ENCODE assay signal across 9 cellular contexts in the genomic region with DNA sequence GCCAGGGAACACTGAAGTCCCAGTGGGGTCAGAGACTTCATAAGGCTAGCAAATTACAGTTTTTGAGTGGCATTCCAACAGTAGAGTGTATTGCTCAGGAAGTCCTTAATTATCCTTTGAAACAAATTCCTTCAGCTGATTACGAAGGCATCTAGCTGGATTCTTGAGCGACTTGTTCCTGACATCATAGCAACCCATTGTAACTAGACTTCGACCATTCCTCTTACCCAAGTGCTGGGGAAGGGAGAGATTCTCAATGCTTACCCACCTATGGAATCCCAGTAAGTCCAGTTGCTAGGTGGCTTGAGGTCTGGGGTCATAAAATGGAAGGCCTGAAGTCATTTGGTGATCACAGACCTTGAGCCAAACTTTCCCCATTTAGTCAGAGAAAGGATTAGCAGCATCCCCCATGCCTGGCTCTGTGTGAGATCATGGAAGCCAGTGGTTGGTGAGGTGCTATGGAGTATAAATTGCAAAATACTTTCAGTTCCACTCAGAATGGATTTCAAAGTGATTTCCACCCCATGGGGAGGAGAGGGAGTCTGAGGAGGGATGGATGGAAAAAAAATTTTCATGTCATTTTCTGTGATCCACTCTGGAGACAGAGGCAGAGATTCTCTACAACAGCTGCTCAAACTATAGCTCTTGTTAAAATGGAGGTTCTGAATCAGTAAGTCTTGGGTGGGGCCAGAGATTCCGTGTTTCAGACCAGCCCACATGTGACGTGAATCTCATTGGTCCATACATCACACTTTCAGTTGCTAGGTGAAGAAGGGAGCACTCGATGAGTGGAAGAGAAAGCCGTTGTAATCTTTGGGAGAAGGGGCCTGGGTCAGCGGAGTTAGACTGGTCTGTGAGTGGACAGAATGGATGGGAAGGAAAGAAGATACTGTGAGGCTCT. TPM values are rescaled to one million over a fixed set of nuclear protein-coding genes. Genes with fewer than 3 reads are reported as not detected.
DNase-seq lines count a peak whose midpoint lies in the region; ATAC-seq and TF ChIP-seq lines count a peak whose summit lies in the region.
"Had no signal": no experiment of that assay in that cellular context is flagged by ENCODE, and none has a peak within 500 bp of the region (broad histone marks: within the 10 kb centered on the region; RNA-seq: fewer than 3 reads in every experiment).

No MANE protein-coding gene starts in this region.

- CTCF ChIA-PET in activated CD8-positive, alpha-beta T cell treated with anti-CD3 and anti-CD28 coated beads, Interleukin-2, amount 10 ng/mL, durations not matched to agents 7 days and 5 days (lab: Charles Lee) = interaction anchor here (0.6 to 5.2 kb wide), 52 partner anchors 10 to 578 kb away, joined by 3 to 56 read pairs (median 4); a partner anchor contains a TSS

- H3K9me3 ChIP-seq in neural progenitor cell (ENCODE audit: low read depth) = no peaks in the 10 kb centered on the region

- peak overlapping the region; percentile 36 for H3K4me3 Mint-ChIP-seq in activated CD8-positive, alpha-beta T cell treated with anti-CD3 and anti-CD28 coated beads, Interleukin-2, amount 10 ng/mL, durations not matched to agents 7 days and 5 days
- H3K4me3 Mint-ChIP-seq in type B pancreatic cell (no peak overlapping the region), neural progenitor cell (no peak overlapping the region)

- H3K27ac ChIP-seq in neural progenitor cell = no peak overlapping the region

- no peaks in the 10 kb centered on the region for H4K20me1 ChIP-seq in neural progenitor cell (ENCODE audit: low read depth)

- H3K36me3 Mint-ChIP-seq in activated CD8-positive, alpha-beta T cell treated with anti-CD3 and anti-CD28 coated beads, Interleukin-2, amount 10 ng/mL, durations not matched to agents 7 days and 5 days (ENCODE audit: low read depth) = no peaks in the 10 kb centered on the region
- H3K36me3 Mint-ChIP-seq in type B pancreatic cell (no peaks in the 10 kb centered on the region), neural progenitor cell (no peaks in the 10 kb centered on the region)

- H3K27ac Mint-ChIP-seq in activated CD8-positive, alpha-beta T cell treated with anti-CD3 and anti-CD28 coated beads, Interleukin-2, amount 10 ng/mL, durations not matched to agents 7 days and 5 days = peak overlapping the region; percentile 62
- no peak overlapping the region for H3K27ac Mint-ChIP-seq in type B pancreatic cell
- H3K27ac Mint-ChIP-seq in neural progenitor cell = no peak overlapping the region

- H3K4me2 ChIP-seq in neural progenitor cell = no peak overlapping the region

- TF ChIP-seq CTCF in type B pancreatic cell (conservative IDR thresholded peaks at IDR 0.05) = no peak
- TF ChIP-seq CTCF in neural progenitor cell (IDR thresholded peaks at IDR 0.05) = no peak

- no peaks in the 10 kb centered on the region for H3K4me1 ChIP-seq in neural progenitor cell

- POLR2A ChIA-PET in activated CD8-positive, alpha-beta T cell treated with anti-CD3 and anti-CD28 coated beads, Interleukin-2, amount 10 ng/mL, durations not matched to agents 7 days and 5 days (lab: Charles Lee) = interaction anchor here (0.7 kb wide), 1 partner anchor 555 kb away, joined by 3 read pairs; no protein-coding TSS in a partner anchor

- ATAC-seq in HG02981 (IDR thresholded peaks at IDR 0.05; ENCODE audit: unreplicated experiment) = peak; percentile 40
- ATAC-seq in activated CD8-positive, alpha-beta T cell treated with anti-CD3 and anti-CD28 coated beads, Interleukin-2, amount 10 ng/mL, durations not matched to agents 7 days and 5 days = peak; percentile 71
- no peak for ATAC-seq in GM18858 (IDR thresholded peaks at IDR 0.05; ENCODE audit: unreplicated experiment)

- H3K79me2 ChIP-seq in neural progenitor cell (ENCODE audit: low read depth) = no peaks in the 10 kb centered on the region

- no peaks in the 10 kb centered on the region for H3F3A ChIP-seq in neural progenitor cell (ENCODE audit: low read depth)

- H3K9ac ChIP-seq in neural progenitor cell = no peak overlapping the region

- H3K27me3 ChIP-seq in neural progenitor cell = no peaks in the 10 kb centered on the region

- H3K27me3 Mint-ChIP-seq in activated CD8-positive, alpha-beta T cell treated with anti-CD3 and anti-CD28 coated beads, Interleukin-2, amount 10 ng/mL, durations not matched to agents 7 days and 5 days (ENCODE audit: low read depth) = no peaks in the 10 kb centered on the region
- H3K27me3 Mint-ChIP-seq in type B pancreatic cell = no peaks in the 10 kb centered on the region
- H3K27me3 Mint-ChIP-seq in neural progenitor cell (ENCODE audit: insufficient read depth, low read depth) = no peaks in the 10 kb centered on the region

- H3K4me1 Mint-ChIP-seq in activated CD8-positive, alpha-beta T cell treated with anti-CD3 and anti-CD28 coated beads, Interleukin-2, amount 10 ng/mL, durations not matched to agents 7 days and 5 days (ENCODE audit: low read depth) = peaks cover 22% of the 10 kb centered on the region
- H3K4me1 Mint-ChIP-seq in type B pancreatic cell (ENCODE audit: unreplicated experiment) (no peaks in the 10 kb centered on the region), neural progenitor cell (no peaks in the 10 kb centered on the region)

- no peaks in the 10 kb centered on the region for H3K36me3 ChIP-seq in neural progenitor cell

- no peak overlapping the region for H2AFZ ChIP-seq in neural progenitor cell (replicated peaks)

- H3K9me3 Mint-ChIP-seq in activated CD8-positive, alpha-beta T cell treated with anti-CD3 and anti-CD28 coated beads, Interleukin-2, amount 10 ng/mL, durations not matched to agents 7 days and 5 days (ENCODE audit: insufficient read depth) = no peaks in the 10 kb centered on the region
- H3K9me3 Mint-ChIP-seq in type B pancreatic cell (no peaks in the 10 kb centered on the region), neural progenitor cell (no peaks in the 10 kb centered on the region)

- no peak overlapping the region for H3K4me3 ChIP-seq in neural progenitor cell

- peak; percentile 44 for DNase-seq in stimulated activated CD4-positive, alpha-beta T cell treated with anti-CD3 and anti-CD28 coated beads, Interleukin-15, amount 100 ng/mL, for 24 hours
- DNase-seq in stimulated activated CD4-positive, alpha-beta T cell treated with anti-CD3 and anti-CD28 coated beads, Interleukin-4, amount 100 ng/mL, for 1 hour = no peak
- peak; percentile 55 for DNase-seq in activated CD8-positive, alpha-beta T cell treated with anti-CD3 and anti-CD28 coated beads, Interleukin-2, amount 10 ng/mL, durations not matched to agents 7 days and 5 days
- no peak for DNase-seq in type B pancreatic cell (ENCODE audit: extremely low spot score, unreplicated experiment)
- no peak for DNase-seq in neural progenitor cell (ENCODE audit: low spot score)
- DNase-seq in GM03348 (ENCODE audit: low spot score) = no peak

RNA-seq across cellular contexts. Expression of a gene that starts 45.7 kb away (rescaled TPM):
- 1 to 10 TPM in 1 of 2 experiments, under 1 TPM in 1; 0.95 to 1.5 TPM for total RNA-seq in activated CD8-positive, alpha-beta T cell treated with anti-CD3 and anti-CD28 coated beads, Interleukin-2, amount 10 ng/mL, durations not matched to agents 7 days and 5 days
- not detected in 2 replicates for total RNA-seq in type B pancreatic cell (ENCODE audit: low replicate concordance)
- not detected in 2 replicates for total RNA-seq in neural progenitor cell (ENCODE audit: low replicate concordance)
- total RNA-seq: glomerular endothelial cell had no signal

Comparison
In these comparisons a context has a peak if more than half of its experiments do, and no peak if none do; other contexts are left out.
1. DNase-seq: peak in stimulated activated CD4-positive, alpha-beta T cell treated with anti-CD3 and anti-CD28 coated beads, Interleukin-15, amount 100 ng/mL, for 24 hours (single experiment) and activated CD8-positive, alpha-beta T cell treated with anti-CD3 and anti-CD28 coated beads, Interleukin-2, amount 10 ng/mL, durations not matched to agents 7 days and 5 days (single experiment); none in stimulated activated CD4-positive, alpha-beta T cell treated with anti-CD3 and anti-CD28 coated beads, Interleukin-4, amount 100 ng/mL, for 1 hour (single experiment), type B pancreatic cell (single experiment), neural progenitor cell (single experiment) and GM03348 (single experiment).